In the genomic region with DNA sequence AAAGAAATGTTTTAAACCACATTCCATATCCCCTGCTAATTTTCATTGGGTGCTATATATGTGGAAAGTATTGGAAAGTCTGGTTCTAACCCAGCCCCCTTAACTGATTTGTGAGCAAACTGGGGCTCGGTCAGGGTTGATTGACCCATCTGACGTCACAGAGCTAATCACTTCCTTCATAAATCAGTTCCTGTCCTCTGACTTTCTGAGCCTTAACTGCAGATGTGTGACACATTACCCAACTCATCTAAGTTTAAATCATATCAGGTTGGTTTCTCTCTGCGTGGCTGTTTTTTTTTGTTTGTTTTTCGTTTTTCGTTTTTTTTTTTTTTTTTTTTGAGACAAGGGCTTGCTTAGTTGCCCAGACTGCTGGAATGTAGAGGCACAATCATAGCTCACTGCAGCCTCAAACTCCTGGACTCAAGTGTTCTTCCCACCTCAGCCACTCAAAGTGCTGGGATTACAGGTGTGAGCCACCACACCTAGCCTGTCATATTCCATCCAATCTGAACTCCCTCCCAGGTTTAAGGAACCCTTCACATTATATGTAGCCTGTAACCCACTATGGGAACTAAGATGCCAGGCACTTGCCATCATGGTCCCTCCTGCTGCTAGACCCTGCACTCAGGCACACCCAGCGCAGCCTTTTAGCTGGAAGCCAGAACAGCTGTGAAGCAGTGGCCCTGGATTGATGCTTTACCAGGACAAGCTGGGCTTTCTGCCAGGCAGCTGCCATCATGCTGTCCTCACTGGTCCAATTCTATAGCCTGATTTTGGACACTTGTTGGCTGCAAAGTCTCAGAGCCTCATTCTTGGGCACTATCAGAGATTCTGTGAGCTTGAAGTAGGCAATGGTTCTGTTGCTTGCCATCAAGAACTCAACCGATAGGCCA, we compare ENCODE assay signal across 1 cellular context.
TF ChIP-seq lines count a peak whose summit lies in the region.

No MANE protein-coding gene starts in this region.

TF ChIP-seq in SK-N-SH treated with all-trans-retinoic acid at 6 μM for 48 hours, 23 proteins besides CTCF, POLR2A, EP300 and RAD21 (continued from another document):
- TF ChIP-seq ZFP30 (CRISPR knock-in tag; IDR thresholded peaks at IDR 0.05) (no peak), OSR1 (CRISPR knock-in tag; IDR thresholded peaks at IDR 0.05) (no peak), ZNF565 (CRISPR knock-in tag; conservative IDR thresholded peaks at IDR 0.05; ENCODE audit: low read depth) (no peak), ZNF8 (CRISPR knock-in tag; IDR thresholded peaks at IDR 0.05) (no peak), TOX (CRISPR knock-in tag; IDR thresholded peaks at IDR 0.05; ENCODE audit: borderline replicate concordance) (no peak), SNAI2 (CRISPR knock-in tag; IDR thresholded peaks at IDR 0.05) (no peak), ZFP3 (CRISPR knock-in tag; IDR thresholded peaks at IDR 0.05) (no peak), ESRRG (CRISPR knock-in tag; IDR thresholded peaks at IDR 0.05) (no peak), ZC3H10 (CRISPR knock-in tag; IDR thresholded peaks at IDR 0.05) (no peak)
- TF ChIP-seq, protein P1, sequence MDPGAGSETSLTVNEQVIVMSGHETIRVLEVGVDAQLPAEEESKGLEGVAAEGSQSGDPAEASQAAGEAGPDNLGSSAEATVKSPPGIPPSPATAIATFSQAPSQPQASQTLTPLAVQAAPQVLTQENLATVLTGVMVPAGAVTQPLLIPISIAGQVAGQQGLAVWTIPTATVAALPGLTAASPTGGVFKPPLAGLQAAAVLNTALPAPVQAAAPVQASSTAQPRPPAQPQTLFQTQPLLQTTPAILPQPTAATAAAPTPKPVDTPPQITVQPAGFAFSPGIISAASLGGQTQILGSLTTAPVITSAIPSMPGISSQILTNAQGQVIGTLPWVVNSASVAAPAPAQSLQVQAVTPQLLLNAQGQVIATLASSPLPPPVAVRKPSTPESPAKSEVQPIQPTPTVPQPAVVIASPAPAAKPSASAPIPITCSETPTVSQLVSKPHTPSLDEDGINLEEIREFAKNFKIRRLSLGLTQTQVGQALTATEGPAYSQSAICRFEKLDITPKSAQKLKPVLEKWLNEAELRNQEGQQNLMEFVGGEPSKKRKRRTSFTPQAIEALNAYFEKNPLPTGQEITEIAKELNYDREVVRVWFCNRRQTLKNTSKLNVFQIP (CRISPR knock-in tag; IDR thresholded peaks at IDR 0.05; ENCODE audit: borderline replicate concordance, low read depth): no peak
- TF ChIP-seq, protein P2, sequence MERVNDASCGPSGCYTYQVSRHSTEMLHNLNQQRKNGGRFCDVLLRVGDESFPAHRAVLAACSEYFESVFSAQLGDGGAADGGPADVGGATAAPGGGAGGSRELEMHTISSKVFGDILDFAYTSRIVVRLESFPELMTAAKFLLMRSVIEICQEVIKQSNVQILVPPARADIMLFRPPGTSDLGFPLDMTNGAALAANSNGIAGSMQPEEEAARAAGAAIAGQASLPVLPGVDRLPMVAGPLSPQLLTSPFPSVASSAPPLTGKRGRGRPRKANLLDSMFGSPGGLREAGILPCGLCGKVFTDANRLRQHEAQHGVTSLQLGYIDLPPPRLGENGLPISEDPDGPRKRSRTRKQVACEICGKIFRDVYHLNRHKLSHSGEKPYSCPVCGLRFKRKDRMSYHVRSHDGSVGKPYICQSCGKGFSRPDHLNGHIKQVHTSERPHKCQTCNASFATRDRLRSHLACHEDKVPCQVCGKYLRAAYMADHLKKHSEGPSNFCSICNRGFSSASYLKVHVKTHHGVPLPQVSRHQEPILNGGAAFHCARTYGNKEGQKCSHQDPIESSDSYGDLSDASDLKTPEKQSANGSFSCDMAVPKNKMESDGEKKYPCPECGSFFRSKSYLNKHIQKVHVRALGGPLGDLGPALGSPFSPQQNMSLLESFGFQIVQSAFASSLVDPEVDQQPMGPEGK (CRISPR knock-in tag; IDR thresholded peaks at IDR 0.05; ENCODE audit: borderline replicate concordance): no peak
